Comparison of ENCODE assay signal across 19 cellular contexts in the genomic region with DNA sequence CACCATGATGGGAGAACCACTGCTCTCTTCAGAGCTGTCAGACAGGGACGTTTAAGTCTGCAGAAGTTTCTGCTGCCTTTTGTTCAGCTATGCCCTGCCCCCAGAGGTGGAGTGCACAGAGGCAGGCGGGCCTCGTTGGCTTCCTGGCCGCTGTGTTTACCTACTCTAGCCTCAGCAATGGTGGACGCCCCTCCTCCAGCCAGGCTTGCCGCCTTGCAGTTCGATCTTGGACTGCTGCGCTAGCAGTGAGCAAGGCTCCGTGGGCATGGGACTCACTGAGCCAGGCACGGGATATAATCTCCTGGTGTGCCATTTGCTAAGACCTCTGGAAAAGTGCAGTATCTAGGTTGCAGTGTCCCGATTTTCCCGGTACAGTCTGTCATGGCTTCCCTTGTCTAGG. TPM values are rescaled to one million over a fixed set of nuclear protein-coding genes. Genes with fewer than 3 reads are reported as not detected.
"Had no signal": no experiment of that assay in that cellular context is flagged by ENCODE, and none has a peak within 500 bp of the region (broad histone marks: within the 10 kb centered on the region; RNA-seq: fewer than 3 reads in every experiment).

No MANE protein-coding gene starts in this region.

RNA-seq across cellular contexts. Expression of gene OR3A2, which starts 43.3 kb away (rescaled TPM):
- total RNA-seq: aorta, ascending aorta, astrocyte, body of pancreas, breast epithelium, bronchial epithelial cell, cardiac muscle cell, cardiac septum had no signal

RNA-seq across cellular contexts. Expression of gene OR3A1, which starts 44.6 kb away (rescaled TPM):
- total RNA-seq: activated T-helper 1 cell treated with anti-CD3 and anti-CD28 coated beads, Interleukin-12 subunit alpha, Interleukin-12 subunit beta, Interleukin-2, Interleukin-4 antibody, amounts not matched to agents 30 ng/mL and 10 ng/mL and 1 ng/mL, durations not matched to agents 14 hours and 24 hours and 36 hours; activated T-helper 2 cell treated with anti-CD3 and anti-CD28 coated beads, Interferon-gamma antibody, Interleukin-2, Interleukin-4, amounts not matched to agents 10 μg/mL and 5 μg/mL and 100 μg/mL, durations not matched to agents 14 hours and 24 hours and 36 hours; aorta; ascending aorta; astrocyte; body of pancreas; breast epithelium; bronchial epithelial cell; cardiac muscle cell; cardiac septum had no signal

RNA-seq across cellular contexts. Expression of gene OR1E1, which starts 55.4 kb away (rescaled TPM):
- total RNA-seq: activated naive CD4-positive, alpha-beta T cell treated with anti-CD3 and anti-CD28 coated beads for 36 hours; activated naive CD4-positive, alpha-beta T cell treated with anti-CD3 and anti-CD28 coated beads, Interleukin-2, amount 50 U/mL, for 72 hours; activated naive CD8-positive, alpha-beta T cell treated with anti-CD3 and anti-CD28 coated beads for 36 hours; activated naive CD8-positive, alpha-beta T cell treated with anti-CD3 and anti-CD28 coated beads, Interleukin-2, amount 10 ng/mL, durations not matched to agents 7 days and 5 days; activated T-cell treated with anti-CD3 and anti-CD28 coated beads, Interleukin-2, amount 50 U/mL, for 4 hours; activated T-cell treated with anti-CD3 and anti-CD28 coated beads, Interleukin-2, amount 50 U/mL, for 72 hours; activated T-helper 1 cell treated with anti-CD3 and anti-CD28 coated beads, Interleukin-12 subunit alpha, Interleukin-12 subunit beta, Interleukin-2, Interleukin-4 antibody, amounts not matched to agents 30 ng/mL and 10 ng/mL and 1 ng/mL, durations not matched to agents 14 hours and 24 hours and 36 hours; activated T-helper 17 cell treated with anti-CD3 and anti-CD28 coated beads, Interleukin-2, amount 50 U/mL, for 72 hours; activated T-helper 2 cell treated with anti-CD3 and anti-CD28 coated beads, Interferon-gamma antibody, Interleukin-2, Interleukin-4, amounts not matched to agents 10 μg/mL and 5 μg/mL and 100 μg/mL, durations not matched to agents 14 hours and 24 hours and 36 hours; adrenal gland; aorta; ascending aorta; astrocyte; body of pancreas; breast epithelium; bronchial epithelial cell; cardiac muscle cell; cardiac septum; cerebellum had no signal
